In the genomic region with DNA sequence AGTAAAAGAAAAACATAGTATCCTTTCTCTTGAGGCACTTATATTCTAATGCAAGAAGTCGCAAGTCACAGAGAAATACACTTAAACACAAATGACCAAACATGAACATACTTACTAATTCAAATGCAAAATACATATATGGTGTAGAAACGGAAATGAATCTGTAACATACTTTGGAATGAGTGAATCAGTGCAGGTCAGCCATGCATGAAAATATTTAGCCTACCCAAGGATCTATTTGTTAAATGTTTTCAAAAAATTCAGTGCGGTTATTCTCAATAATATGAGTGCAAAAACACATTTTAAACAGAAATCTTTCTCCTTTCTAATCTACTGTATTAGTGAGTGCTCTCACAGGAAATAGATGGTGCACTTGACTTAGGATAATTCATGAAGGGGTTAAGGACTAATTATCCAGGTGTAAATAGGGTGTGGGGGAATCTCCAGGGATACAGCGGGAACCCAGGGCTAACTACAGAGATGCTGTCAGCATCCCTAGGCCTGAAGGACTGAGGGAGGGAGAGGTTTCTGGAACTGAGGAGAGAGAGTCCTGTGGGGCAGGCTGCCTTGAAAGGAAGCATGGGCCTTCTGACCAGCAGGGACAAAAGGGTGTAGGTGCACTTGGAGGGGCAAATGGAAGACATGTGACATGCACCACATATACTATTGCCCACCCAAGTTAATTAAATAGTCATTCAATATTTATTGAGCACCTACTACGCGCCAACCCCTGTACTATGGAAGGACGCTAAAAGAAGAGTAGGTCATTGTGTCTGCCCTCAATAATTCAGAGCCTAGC, we compare ENCODE assay signal across 2 cellular contexts.
TF ChIP-seq lines count a peak whose summit lies in the region.

No MANE protein-coding gene starts in this region.

TF ChIP-seq in IMR-90, 13 proteins besides CTCF, POLR2A, EP300 and RAD21 (continued from another document):
- TF ChIP-seq, protein P1, sequence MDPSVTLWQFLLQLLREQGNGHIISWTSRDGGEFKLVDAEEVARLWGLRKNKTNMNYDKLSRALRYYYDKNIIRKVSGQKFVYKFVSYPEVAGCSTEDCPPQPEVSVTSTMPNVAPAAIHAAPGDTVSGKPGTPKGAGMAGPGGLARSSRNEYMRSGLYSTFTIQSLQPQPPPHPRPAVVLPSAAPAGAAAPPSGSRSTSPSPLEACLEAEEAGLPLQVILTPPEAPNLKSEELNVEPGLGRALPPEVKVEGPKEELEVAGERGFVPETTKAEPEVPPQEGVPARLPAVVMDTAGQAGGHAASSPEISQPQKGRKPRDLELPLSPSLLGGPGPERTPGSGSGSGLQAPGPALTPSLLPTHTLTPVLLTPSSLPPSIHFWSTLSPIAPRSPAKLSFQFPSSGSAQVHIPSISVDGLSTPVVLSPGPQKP (IDR thresholded peaks at IDR 0.05; ENCODE audit: borderline replicate concordance, low read depth, low read length) = no peak
- TF ChIP-seq SMC3 (IDR thresholded peaks at IDR 0.05; ENCODE audit: low read depth, low read length) (no peak), RCOR1 (IDR thresholded peaks at IDR 0.05; ENCODE audit: insufficient replicate concordance, low read length) (no peak), NFE2L2 (IDR thresholded peaks at IDR 0.05; ENCODE audit: low read depth, low read length) (no peak), MXI1 (IDR thresholded peaks at IDR 0.05; ENCODE audit: borderline replicate concordance, low read depth, low read length) (no peak), BHLHE40 (IDR thresholded peaks at IDR 0.05; ENCODE audit: low read depth, low read length) (no peak), FOS (IDR thresholded peaks at IDR 0.05; ENCODE audit: low read depth, low read length) (no peak), MAFK (IDR thresholded peaks at IDR 0.05; ENCODE audit: low read depth, low read length) (no peak), CHD1 (IDR thresholded peaks at IDR 0.05; ENCODE audit: low read depth, low read length) (no peak), CEBPB (IDR thresholded peaks at IDR 0.05; ENCODE audit: low read depth, low read length) (no peak)
- TF ChIP-seq, protein P2, sequence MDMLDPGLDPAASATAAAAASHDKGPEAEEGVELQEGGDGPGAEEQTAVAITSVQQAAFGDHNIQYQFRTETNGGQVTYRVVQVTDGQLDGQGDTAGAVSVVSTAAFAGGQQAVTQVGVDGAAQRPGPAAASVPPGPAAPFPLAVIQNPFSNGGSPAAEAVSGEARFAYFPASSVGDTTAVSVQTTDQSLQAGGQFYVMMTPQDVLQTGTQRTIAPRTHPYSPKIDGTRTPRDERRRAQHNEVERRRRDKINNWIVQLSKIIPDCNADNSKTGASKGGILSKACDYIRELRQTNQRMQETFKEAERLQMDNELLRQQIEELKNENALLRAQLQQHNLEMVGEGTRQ (IDR thresholded peaks at IDR 0.05; ENCODE audit: low read depth, low read length) = no peak

TF ChIP-seq in K562, 482 proteins besides CTCF, POLR2A, EP300 and RAD21 (continued from another document):
- TF ChIP-seq, protein P3, sequence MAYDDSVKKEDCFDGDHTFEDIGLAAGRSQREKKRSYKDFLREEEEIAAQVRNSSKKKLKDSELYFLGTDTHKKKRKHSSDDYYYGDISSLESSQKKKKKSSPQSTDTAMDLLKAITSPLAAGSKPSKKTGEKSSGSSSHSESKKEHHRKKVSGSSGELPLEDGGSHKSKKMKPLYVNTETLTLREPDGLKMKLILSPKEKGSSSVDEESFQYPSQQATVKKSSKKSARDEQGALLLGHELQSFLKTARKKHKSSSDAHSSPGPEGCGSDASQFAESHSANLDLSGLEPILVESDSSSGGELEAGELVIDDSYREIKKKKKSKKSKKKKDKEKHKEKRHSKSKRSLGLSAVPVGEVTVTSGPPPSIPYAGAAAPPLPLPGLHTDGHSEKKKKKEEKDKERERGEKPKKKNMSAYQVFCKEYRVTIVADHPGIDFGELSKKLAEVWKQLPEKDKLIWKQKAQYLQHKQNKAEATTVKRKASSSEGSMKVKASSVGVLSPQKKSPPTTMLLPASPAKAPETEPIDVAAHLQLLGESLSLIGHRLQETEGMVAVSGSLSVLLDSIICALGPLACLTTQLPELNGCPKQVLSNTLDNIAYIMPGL (CRISPR knock-in tag; IDR thresholded peaks at IDR 0.05) = no peak
- peak; percentile 78 for TF ChIP-seq ZKSCAN1 (IDR thresholded peaks at IDR 0.05; ENCODE audit: low read depth, low read length)
